ENCODE assay signal across 1 cellular context in the genomic region with DNA sequence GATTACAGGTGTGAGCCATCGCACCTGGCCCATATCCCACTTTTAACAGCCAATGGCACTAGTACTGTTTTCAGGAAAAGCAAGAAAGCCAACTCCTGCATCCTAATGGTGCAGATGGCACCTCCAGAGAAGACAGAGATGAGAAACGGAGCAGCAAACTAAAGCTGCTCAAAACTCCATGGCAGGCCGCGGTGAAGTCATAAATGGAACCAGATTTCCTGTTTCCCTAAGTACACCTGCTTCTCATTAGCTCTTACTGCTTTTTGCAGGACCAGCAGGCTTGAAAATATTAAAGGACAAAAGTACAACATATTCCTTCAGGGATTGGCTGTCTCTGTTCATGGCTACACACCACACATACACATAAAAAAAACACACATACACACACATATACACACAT.
TF ChIP-seq lines count a peak whose summit lies in the region.

No MANE protein-coding gene starts in this region.

TF ChIP-seq in SK-N-SH, 30 proteins besides CTCF, POLR2A, EP300 and RAD21 (continued from another document):
- TF ChIP-seq, protein P1, sequence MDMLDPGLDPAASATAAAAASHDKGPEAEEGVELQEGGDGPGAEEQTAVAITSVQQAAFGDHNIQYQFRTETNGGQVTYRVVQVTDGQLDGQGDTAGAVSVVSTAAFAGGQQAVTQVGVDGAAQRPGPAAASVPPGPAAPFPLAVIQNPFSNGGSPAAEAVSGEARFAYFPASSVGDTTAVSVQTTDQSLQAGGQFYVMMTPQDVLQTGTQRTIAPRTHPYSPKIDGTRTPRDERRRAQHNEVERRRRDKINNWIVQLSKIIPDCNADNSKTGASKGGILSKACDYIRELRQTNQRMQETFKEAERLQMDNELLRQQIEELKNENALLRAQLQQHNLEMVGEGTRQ (IDR thresholded peaks at IDR 0.05; ENCODE audit: borderline replicate concordance, low read depth, low read length), result no peak
- TF ChIP-seq TEAD4 (IDR thresholded peaks at IDR 0.05; ENCODE audit: borderline replicate concordance, insufficient read depth) (no peak), NRF1 (IDR thresholded peaks at IDR 0.05; ENCODE audit: low read depth, low read length) (no peak), GATA2 (CRISPR knock-in tag; IDR thresholded peaks at IDR 0.05) (no peak), TCF12 (IDR thresholded peaks at IDR 0.05) (peak; percentile 98), YY1 (IDR thresholded peaks at IDR 0.05; ENCODE audit: low read depth) (no peak), EZH2phosphoT487 (IDR thresholded peaks at IDR 0.05; ENCODE audit: borderline replicate concordance, low read depth) (no peak), CHD2 (IDR thresholded peaks at IDR 0.05; ENCODE audit: low read length, partially characterized antibody) (peak; percentile 85), MXI1 (IDR thresholded peaks at IDR 0.05; ENCODE audit: low read depth, low read length) (no peak), JUND (IDR thresholded peaks at IDR 0.05) (no peak), FOXM1 (IDR thresholded peaks at IDR 0.05; ENCODE audit: low read depth) (no peak)
- TF ChIP-seq, protein P2, sequence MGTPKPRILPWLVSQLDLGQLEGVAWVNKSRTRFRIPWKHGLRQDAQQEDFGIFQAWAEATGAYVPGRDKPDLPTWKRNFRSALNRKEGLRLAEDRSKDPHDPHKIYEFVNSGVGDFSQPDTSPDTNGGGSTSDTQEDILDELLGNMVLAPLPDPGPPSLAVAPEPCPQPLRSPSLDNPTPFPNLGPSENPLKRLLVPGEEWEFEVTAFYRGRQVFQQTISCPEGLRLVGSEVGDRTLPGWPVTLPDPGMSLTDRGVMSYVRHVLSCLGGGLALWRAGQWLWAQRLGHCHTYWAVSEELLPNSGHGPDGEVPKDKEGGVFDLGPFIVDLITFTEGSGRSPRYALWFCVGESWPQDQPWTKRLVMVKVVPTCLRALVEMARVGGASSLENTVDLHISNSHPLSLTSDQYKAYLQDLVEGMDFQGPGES (IDR thresholded peaks at IDR 0.05; ENCODE audit: low read depth, low read length), result no peak
